In genomic region chr21:43323244-43324005, GRCh38 we compare ENCODE assay signal across 14 cellular contexts.
DNase-seq lines count a peak whose midpoint lies in the region; ATAC-seq and TF ChIP-seq lines count a peak whose summit lies in the region.
"Had no signal": no experiment of that assay in that cellular context is flagged by ENCODE, and none has a peak within 500 bp of the region (broad histone marks: within the 10 kb centered on the region; RNA-seq: fewer than 3 reads in every experiment).

No MANE protein-coding gene starts in this region.

- intact Hi-C loops in left cardiac atrium (cut with DNase I), result no loop called here

- peak; percentile 92 for DNase-seq in Ammon's horn (ENCODE audit: low spot score)
- peak; percentile 78 for DNase-seq in left cardiac atrium
- peak; percentile 79 for DNase-seq in occipital lobe (lab: John Stamatoyannopoulos, UW)
- DNase-seq in CD1c-positive myeloid dendritic cell (ENCODE audit: extremely low spot score), result no peak
- no peak for DNase-seq in NCI-H2171 (lab: John Stamatoyannopoulos, UW)
- DNase-seq: activated B cell treated with CpG ODN at 0.5 μM for 24 hours; activated CD8-positive, alpha-beta memory T cell treated with anti-CD3 and anti-CD28 coated beads, Interleukin-2, amount 50 U/mL, for 4 hours; NCI-H2227 treated with DMSO at 0.1 percent for 48 hours; PC-3; stimulated activated CD4-positive, alpha-beta T cell treated with anti-CD3 and anti-CD28 coated beads, Interleukin-15, amount 100 ng/mL, for 24 hours had no signal

- no peak for TF ChIP-seq CTCF in VCaP (conservative IDR thresholded peaks at IDR 0.05)

- peak overlapping the region; percentile 75 for H3K27ac ChIP-seq in VCaP

- ATAC-seq in left cardiac atrium (peak; percentile 68 to 90), GM18909 (IDR thresholded peaks at IDR 0.05; ENCODE audit: poor library complexity, unreplicated experiment) (no peak), GM21619 (IDR thresholded peaks at IDR 0.05; ENCODE audit: unreplicated experiment) (no peak)
- ATAC-seq: HCT116, PC-3 had no signal

Comparison
In these comparisons a context has a peak if more than half of its experiments do, and no peak if none do; other contexts are left out.
1. DNase-seq: peak in Ammon's horn (single experiment), left cardiac atrium (single experiment) and occipital lobe (single experiment); none in CD1c-positive myeloid dendritic cell (single experiment) and NCI-H2171 (single experiment).
2. ATAC-seq: peak in left cardiac atrium (2 of 2); none in GM18909 (single experiment) and GM21619 (single experiment).